Comparison of ENCODE assay signal across 9 cellular contexts in genomic region chr19:19606021-19606420, GRCh38. TPM values are rescaled to one million over a fixed set of nuclear protein-coding genes. Genes with fewer than 3 reads are reported as not detected.
DNase-seq lines count a peak whose midpoint lies in the region; ATAC-seq and TF ChIP-seq lines count a peak whose summit lies in the region.
"Had no signal": no experiment of that assay in that cellular context is flagged by ENCODE, and none has a peak within 500 bp of the region (broad histone marks: within the 10 kb centered on the region; RNA-seq: fewer than 3 reads in every experiment).

No MANE protein-coding gene starts in this region.

- no peak overlapping the region for H4K91ac ChIP-seq in H9 (ENCODE audit: insufficient read length, low read depth, low read length)

- H2BK120ac ChIP-seq in H9 (ENCODE audit: low read depth, low read length, poor library complexity, severe bottlenecking): no peak overlapping the region

- peak overlapping the region; percentile 96 for H3K27ac Mint-ChIP-seq in T-helper 1 cell treated with Interleukin-12 subunit alpha and Interleukin-12 subunit beta and Interleukin-4 antibody, amounts not matched to agents 30 μg/mL and 1 μg/mL, for 36 hours
- peak overlapping the region; percentile 77 for H3K27ac Mint-ChIP-seq in central memory CD8-positive, alpha-beta T cell (ENCODE audit: low read depth)
- H3K27ac Mint-ChIP-seq in H9: peak overlapping the region in 1 of 3 experiments; percentile 6; a peak in 1 of 7 replicates

- H3K4me1 Mint-ChIP-seq in T-helper 1 cell treated with Interleukin-12 subunit alpha and Interleukin-12 subunit beta and Interleukin-4 antibody, amounts not matched to agents 30 μg/mL and 1 μg/mL, for 36 hours (ENCODE audit: low read depth): peaks cover 52% of the 10 kb centered on the region
- H3K4me1 Mint-ChIP-seq in central memory CD8-positive, alpha-beta T cell: peaks cover 43% of the 10 kb centered on the region
- peaks cover 14 to 22% of the 10 kb centered on the region in 2 experiments for H3K4me1 Mint-ChIP-seq in H9

- peak; percentile 43 for DNase-seq in activated CD4-positive, alpha-beta T cell treated with anti-CD3 and anti-CD28 coated beads for 1 hour
- no peak for DNase-seq in activated CD4-positive, alpha-beta T cell treated with anti-CD3 and anti-CD28 coated beads, Interleukin-2, amount 50 U/mL, for 48 hours
- peak in 1 of 2 donors; percentile 26 for DNase-seq in central memory CD8-positive, alpha-beta T cell (ENCODE audit: low spot score in 2 of 2)
- DNase-seq in stimulated activated naive CD4-positive, alpha-beta T cell (lab: John Stamatoyannopoulos, UW): peak; percentile 13 to 53 (median 44)
- DNase-seq in left ventricle myocardium inferior (no peak), H9 (no peak)

- no peak overlapping the region for H3K56ac ChIP-seq in H9 (ENCODE audit: insufficient read length, low read depth, low read length)

- no peak overlapping the region for H3K4me3 ChIP-seq in left ventricle myocardium inferior
- H3K4me3 ChIP-seq: skin epidermis had no signal

- H3T11ph ChIP-seq in H9 (ENCODE audit: low read length): no peak overlapping the region

- no peak overlapping the region for H2AFZ ChIP-seq in H9 (ENCODE audit: low read length)

- intact Hi-C loops in left ventricle myocardium inferior (cut with micrococcal nuclease): no loop called here

- H3K4me1 ChIP-seq in left ventricle myocardium inferior: no peaks in the 10 kb centered on the region
- H3K4me1 ChIP-seq in H9 (ENCODE audit: insufficient read depth, low read length): peaks cover 4% of the 10 kb centered on the region; the same call in 1 of the 2 replicates

- peaks cover 12% of the 10 kb centered on the region for H3K27me3 ChIP-seq in left ventricle myocardium inferior (ENCODE audit: low read depth)
- no peaks in the 10 kb centered on the region for H3K27me3 ChIP-seq in H9 (ENCODE audit: insufficient read depth, low read length)

- H3K4ac ChIP-seq in H9 (ENCODE audit: low read depth, low read length): no peak overlapping the region

- no peak overlapping the region for H2BK20ac ChIP-seq in H9 (ENCODE audit: low read depth, low read length, poor library complexity, severe bottlenecking)

- no peaks in the 10 kb centered on the region for H3K23me2 ChIP-seq in H9 (ENCODE audit: insufficient read length, low read depth, low read length, poor library complexity, severe bottlenecking)

- H3K4me3 Mint-ChIP-seq in T-helper 1 cell treated with Interleukin-12 subunit alpha and Interleukin-12 subunit beta and Interleukin-4 antibody, amounts not matched to agents 30 μg/mL and 1 μg/mL, for 36 hours: peak overlapping the region; percentile 56
- peak overlapping the region; percentile 25 for H3K4me3 Mint-ChIP-seq in central memory CD8-positive, alpha-beta T cell
- no peak overlapping the region for H3K4me3 Mint-ChIP-seq in H9

- H3K27me3 Mint-ChIP-seq in T-helper 1 cell treated with Interleukin-12 subunit alpha and Interleukin-12 subunit beta and Interleukin-4 antibody, amounts not matched to agents 30 μg/mL and 1 μg/mL, for 36 hours (ENCODE audit: low read depth): no peaks in the 10 kb centered on the region
- H3K27me3 Mint-ChIP-seq in central memory CD8-positive, alpha-beta T cell: no peaks in the 10 kb centered on the region
- no peaks in the 10 kb centered on the region for H3K27me3 Mint-ChIP-seq in H9 (ENCODE audit: low read depth)

- H3K23ac ChIP-seq in H9 (ENCODE audit: insufficient read length, low read depth, low read length): no peak overlapping the region

- H3K9me3 ChIP-seq in left ventricle myocardium inferior (replicated peaks) (no peaks in the 10 kb centered on the region), H9 (ENCODE audit: control insufficient read depth, low read depth, low read length) (no peaks in the 10 kb centered on the region)

- WGBS in H9 (ENCODE audit: extremely low coverage, insufficient read length, low lambda C conversion rate): no CpG with 5 or more reads among the region's 1 CpG

- no peak overlapping the region for H3K18ac ChIP-seq in H9 (ENCODE audit: insufficient read length, low read depth, low read length)

- H2BK15ac ChIP-seq in H9 (ENCODE audit: low read depth, low read length): no peak overlapping the region

- H3K36me3 Mint-ChIP-seq in T-helper 1 cell treated with Interleukin-12 subunit alpha and Interleukin-12 subunit beta and Interleukin-4 antibody, amounts not matched to agents 30 μg/mL and 1 μg/mL, for 36 hours (ENCODE audit: low read depth): peaks cover 41% of the 10 kb centered on the region
- peaks cover 11% of the 10 kb centered on the region for H3K36me3 Mint-ChIP-seq in central memory CD8-positive, alpha-beta T cell (ENCODE audit: insufficient read depth)
- no peaks in the 10 kb centered on the region for H3K36me3 Mint-ChIP-seq in H9 (ENCODE audit: insufficient read depth in 1 of 3, low read depth in 3 of 3)

- no peak overlapping the region for H3K27ac ChIP-seq in left ventricle myocardium inferior (replicated peaks)
- H3K27ac ChIP-seq in H9 (ENCODE audit: insufficient read length, low read depth, low read length): no peak overlapping the region

- H2BK12ac ChIP-seq in H9 (ENCODE audit: insufficient read length, low read depth, low read length): no peak overlapping the region

- no peaks in the 10 kb centered on the region for H4K20me1 ChIP-seq in H9 (ENCODE audit: control insufficient read depth, insufficient read depth, insufficient read length)

- TF ChIP-seq CTCF in left ventricle myocardium inferior (IDR thresholded peaks at IDR 0.05; ENCODE audit: borderline replicate concordance) (no peak), H9 (conservative IDR thresholded peaks at IDR 0.05) (no peak)

- H2BK5ac ChIP-seq in H9 (ENCODE audit: insufficient read length, low read length): no peak overlapping the region

- no peak overlapping the region for H4K5ac ChIP-seq in H9 (ENCODE audit: insufficient read length, low read depth, low read length)

- H3K79me1 ChIP-seq in H9 (ENCODE audit: insufficient read depth, low read depth, low read length, poor library complexity, severe bottlenecking): no peaks in the 10 kb centered on the region

- no peak overlapping the region for H4K8ac ChIP-seq in H9 (replicated peaks; ENCODE audit: insufficient read length, low read depth, low read length)

- ATAC-seq in central memory CD8-positive, alpha-beta T cell (replicated peaks; ENCODE audit: extremely low read depth, poor library complexity, severe bottlenecking): peak; percentile 79
- no peak for ATAC-seq in HG03457 (IDR thresholded peaks at IDR 0.05; ENCODE audit: unreplicated experiment)

- H3K36me3 ChIP-seq in left ventricle myocardium inferior: no peaks in the 10 kb centered on the region

- H3K4me2 ChIP-seq in H9 (ENCODE audit: insufficient read depth, insufficient read length, low read length): no peak overlapping the region

- no peak overlapping the region for H3K9ac ChIP-seq in H9 (ENCODE audit: extremely low read depth, insufficient read length, low read length)

- H3K79me2 ChIP-seq in H9 (ENCODE audit: insufficient read depth, low read length): no peaks in the 10 kb centered on the region

- no peak overlapping the region for H3K14ac ChIP-seq in H9 (ENCODE audit: insufficient read depth, low read length)

- H3K9me3 Mint-ChIP-seq in T-helper 1 cell treated with Interleukin-12 subunit alpha and Interleukin-12 subunit beta and Interleukin-4 antibody, amounts not matched to agents 30 μg/mL and 1 μg/mL, for 36 hours: peaks cover 2% of the 10 kb centered on the region
- H3K9me3 Mint-ChIP-seq in central memory CD8-positive, alpha-beta T cell: no peaks in the 10 kb centered on the region
- H3K9me3 Mint-ChIP-seq in H9: no peaks in the 10 kb centered on the region

- no peak overlapping the region for H2AK5ac ChIP-seq in H9 (ENCODE audit: insufficient read length, low read length)

RNA-seq across cellular contexts. Expression of gene PBX4, which starts 12.5 kb away (rescaled TPM):
- total RNA-seq in left ventricle myocardium inferior (not detected), H9 (2021) (2.4 and 3.3 TPM in 2 replicates)

RNA-seq across cellular contexts. Expression of gene LPAR2, which starts 22.0 kb away (rescaled TPM):
- total RNA-seq in left ventricle myocardium inferior (0.88 TPM), H9 (2021) (49.5 and 51.8 TPM in 2 replicates)

RNA-seq across cellular contexts. Expression of gene GMIP, which starts 37.4 kb away (rescaled TPM):
- total RNA-seq in left ventricle myocardium inferior (3.0 TPM), H9 (2021) (12.7 and 13.4 TPM in 2 replicates)

RNA-seq across cellular contexts. Expression of gene ATP13A1, which starts 57.5 kb away (rescaled TPM):
- total RNA-seq in left ventricle myocardium inferior (16.5 TPM), H9 (2021) (67.8 and 73.1 TPM in 2 replicates)

Comparison
In these comparisons a context has a peak if more than half of its experiments do, and no peak if none do; other contexts are left out.
1. DNase-seq: peak in activated CD4-positive, alpha-beta T cell treated with anti-CD3 and anti-CD28 coated beads for 1 hour (single experiment) and stimulated activated naive CD4-positive, alpha-beta T cell (6 of 6); none in activated CD4-positive, alpha-beta T cell treated with anti-CD3 and anti-CD28 coated beads, Interleukin-2, amount 50 U/mL, for 48 hours (0 of 2), left ventricle myocardium inferior (single experiment) and H9 (single experiment).
2. H3K4me3 Mint-ChIP-seq: peak in T-helper 1 cell treated with Interleukin-12 subunit alpha and Interleukin-12 subunit beta and Interleukin-4 antibody, amounts not matched to agents 30 μg/mL and 1 μg/mL, for 36 hours (single experiment) and central memory CD8-positive, alpha-beta T cell (single experiment); none in H9 (0 of 2).
3. RNA of gene LPAR2, which starts 22.0 kb away (total RNA-seq): 49.5 to 51.8 TPM in H9; 0.88 TPM in left ventricle myocardium inferior (single experiment); every median in the first group is over 10 times any median in the second.